In genomic region chr1:1093610-1093943, GRCh38 we compare ENCODE assay signal across 19 cellular contexts. TPM values are rescaled to one million over a fixed set of nuclear protein-coding genes. Genes with fewer than 3 reads are reported as not detected.
"Had no signal": no experiment of that assay in that cellular context is flagged by ENCODE, and none has a peak within 500 bp of the region (broad histone marks: within the 10 kb centered on the region; RNA-seq: fewer than 3 reads in every experiment).

No MANE protein-coding gene starts in this region.

- ATAC-seq: left ventricle myocardium superior; natural killer cell treated with Interleukin-12 subunit alpha and Interleukin-12 subunit beta and Interleukin-15 and Interleukin-18, amount 100 ng/mL, for 72 hours had no signal

- H3K9me3 ChIP-seq: colonic mucosa, esophagus muscularis mucosa, prostate gland, sigmoid colon, vagina had no signal

- H3K36me3 Mint-ChIP-seq: natural killer cell treated with Interleukin-12 subunit alpha and Interleukin-12 subunit beta and Interleukin-15 and Interleukin-18, amount 100 ng/mL, for 72 hours had no signal

- H3K27me3 Mint-ChIP-seq: natural killer cell treated with Interleukin-12 subunit alpha and Interleukin-12 subunit beta and Interleukin-15 and Interleukin-18, amount 100 ng/mL, for 72 hours had no signal

- DNase-seq: activated CD4-positive, alpha-beta T cell treated with anti-CD3 and anti-CD28 coated beads for 48 hours; activated gamma-delta T cell; amniotic stem cell; caudate nucleus; colonic mucosa; effector CD4-positive, alpha-beta T cell; hippocampal formation; left ventricle myocardium superior; mesendoderm; nucleus accumbens; sigmoid colon; stimulated activated CD4-positive, alpha-beta T cell treated with anti-CD3 and anti-CD28 coated beads, Interleukin-1b, Interleukin-23, amount 100 ng/mL, for 48 hours; T-helper 2 cell had no signal

- H3K36me3 ChIP-seq: colonic mucosa, prostate gland, sigmoid colon, vagina had no signal

- H3K4me3 ChIP-seq: colonic mucosa, esophagus muscularis mucosa, prostate gland, sigmoid colon, vagina had no signal

- H3K27ac Mint-ChIP-seq: activated naive CD4-positive, alpha-beta T cell treated with anti-CD3 and anti-CD28 coated beads, Interleukin-2, amount 50 U/mL, for 72 hours; natural killer cell treated with Interleukin-12 subunit alpha and Interleukin-12 subunit beta and Interleukin-15 and Interleukin-18, amount 100 ng/mL, for 72 hours had no signal

- H3K4me3 Mint-ChIP-seq: natural killer cell treated with Interleukin-12 subunit alpha and Interleukin-12 subunit beta and Interleukin-15 and Interleukin-18, amount 100 ng/mL, for 72 hours had no signal

- H3K27ac ChIP-seq: colonic mucosa, esophagus muscularis mucosa, prostate gland, sigmoid colon, vagina had no signal

- H3K9me3 Mint-ChIP-seq: natural killer cell treated with Interleukin-12 subunit alpha and Interleukin-12 subunit beta and Interleukin-15 and Interleukin-18, amount 100 ng/mL, for 72 hours had no signal

- H3K27me3 ChIP-seq: colonic mucosa, esophagus muscularis mucosa, sigmoid colon, vagina had no signal

- H3K4me1 ChIP-seq: colonic mucosa, esophagus muscularis mucosa, prostate gland, sigmoid colon, vagina had no signal

RNA-seq across cellular contexts. Expression of gene RNF223, which starts 19.5 kb away (rescaled TPM):
- total RNA-seq: activated naive CD4-positive, alpha-beta T cell treated with anti-CD3 and anti-CD28 coated beads, Interleukin-2, amount 50 U/mL, for 72 hours; esophagus muscularis mucosa; glomerular endothelial cell; left ventricle myocardium superior; natural killer cell treated with Interleukin-12 subunit alpha and Interleukin-12 subunit beta and Interleukin-15 and Interleukin-18, amount 100 ng/mL, for 72 hours; sigmoid colon had no signal
